In genomic region chr3:165075695-165076094, GRCh38 we compare ENCODE assay signal across 21 cellular contexts. TPM values are rescaled to one million over a fixed set of nuclear protein-coding genes. Genes with fewer than 3 reads are reported as not detected.
DNase-seq lines count a peak whose midpoint lies in the region; ATAC-seq, FAIRE-seq and TF ChIP-seq lines count a peak whose summit lies in the region.
"Had no signal": no experiment of that assay in that cellular context is flagged by ENCODE, and none has a peak within 500 bp of the region (broad histone marks: within the 10 kb centered on the region; RNA-seq: fewer than 3 reads in every experiment).

No MANE protein-coding gene starts in this region.

- in situ Hi-C loops in HepG2 (cut with HindIII; ENCODE audit: extremely low pct_ligation_motif_present, low pct_unique_long_range_greater_than_20kb), result no loop called here

- no peaks in the 10 kb centered on the region for H3K9me3 Mint-ChIP-seq in endodermal cell
- H3K9me3 Mint-ChIP-seq in T-helper 2 cell treated with Interferon-gamma antibody and Interleukin-4, amounts not matched to agents 5 μg/mL and 100 μg/mL, for 36 hours, result peaks cover 11% of the 10 kb centered on the region
- H3K9me3 Mint-ChIP-seq: GM23338 had no signal

- no peaks in the 10 kb centered on the region for H3K9me3 ChIP-seq in liver (ENCODE audit: control insufficient read depth in 4 of 4, low read length in 3 of 4)
- H3K9me3 ChIP-seq in HepG2 (ENCODE audit: low read length), result no peaks in the 10 kb centered on the region
- H3K9me3 ChIP-seq in endodermal cell (ENCODE audit: control insufficient read depth, low read length), result no peaks in the 10 kb centered on the region
- no peaks in the 10 kb centered on the region for H3K9me3 ChIP-seq in small intestine (ENCODE audit: control insufficient read depth, low read depth)
- H3K9me3 ChIP-seq: A549 had no signal

- no peak overlapping the region for H3K9ac ChIP-seq in liver (ENCODE audit: low read depth in 1 of 2, low read length in 2 of 2)
- H3K9ac ChIP-seq in HepG2 (ENCODE audit: insufficient read depth, low read depth, low read length), result no peak overlapping the region
- no peak overlapping the region for H3K9ac ChIP-seq in endodermal cell (ENCODE audit: extremely low read depth, low read length, poor library complexity, severe bottlenecking)

- H3K4me2 ChIP-seq in HepG2 (ENCODE audit: low read depth, low read length), result no peak overlapping the region
- H3K4me2 ChIP-seq: A549, GM23338 had no signal

- H3K36me3 ChIP-seq in liver (ENCODE audit: control insufficient read depth in 4 of 4, insufficient read depth in 3 of 4, low read depth in 1 of 4, low read length in 3 of 4) (no peaks in the 10 kb centered on the region), HepG2 (replicated peaks in 1 of 2; ENCODE audit: control insufficient read depth in 1 of 2, insufficient read depth in 2 of 2, low read length in 2 of 2) (no peaks in the 10 kb centered on the region), endodermal cell (ENCODE audit: control insufficient read depth, insufficient read depth, low read length) (no peaks in the 10 kb centered on the region), small intestine (ENCODE audit: control insufficient read depth in 2 of 2, insufficient read depth in 2 of 2, low read length in 2 of 2) (peaks cover 0 to 5% of the 10 kb centered on the region in 2 donors)

- H3K4me1 ChIP-seq in liver (ENCODE audit: control insufficient read depth in 4 of 4, insufficient read depth in 4 of 4, low read length in 3 of 4) (no peaks in the 10 kb centered on the region), HepG2 (ENCODE audit: insufficient read depth, low read length) (no peaks in the 10 kb centered on the region), endodermal cell (ENCODE audit: control insufficient read depth, insufficient read depth, low read length) (no peaks in the 10 kb centered on the region), small intestine (ENCODE audit: control insufficient read depth in 2 of 2, insufficient read depth in 1 of 2, low read depth in 1 of 2, low read length in 1 of 2) (no peaks in the 10 kb centered on the region)
- H3K4me1 ChIP-seq: A549, Caco-2 had no signal

- TF ChIP-seq RAD21 in liver (IDR thresholded peaks at IDR 0.05), result peak; percentile 6 to 26
- TF ChIP-seq RAD21 in HepG2 (CRISPR knock-in tag; IDR thresholded peaks at IDR 0.05), result no peak

- H3K4me1 Mint-ChIP-seq in endodermal cell, result no peaks in the 10 kb centered on the region
- H3K4me1 Mint-ChIP-seq in T-helper 2 cell treated with Interferon-gamma antibody and Interleukin-4, amounts not matched to agents 5 μg/mL and 100 μg/mL, for 36 hours (ENCODE audit: low read depth), result no peaks in the 10 kb centered on the region
- H3K4me1 Mint-ChIP-seq: GM23338 had no signal

- H2AFZ ChIP-seq in HepG2 (ENCODE audit: low read length), result no peak overlapping the region
- H2AFZ ChIP-seq: GM23338 had no signal

- WGBS in liver, result 41% methylated on average over 1 of the region's 1 CpG
- WGBS in HepG2 (ENCODE audit: low lambda C conversion rate), result 0% methylated on average over 1 of the region's 1 CpG
- WGBS in endodermal cell (ENCODE audit: insufficient coverage in 1 of 2, insufficient read length in 1 of 2), 2 experiments, result 20 to 60% methylated on average over 1 of the region's 1 CpG
- WGBS in small intestine, 3 donors, result 10 to 36% (median 35%) methylated on average over 1 of the region's 1 CpG

- TF ChIP-seq POLR2A in HepG2 (IDR thresholded peaks at IDR 0.05; ENCODE audit: insufficient read depth in 1 of 2, low read depth in 2 of 2, low read length in 2 of 2), result no peak

- intact Hi-C loops in HepG2 (cut with micrococcal nuclease; ENCODE audit: unreplicated experiment), result loop anchor here (1.0 kb wide), 1 partner anchor 110 kb away; no protein-coding TSS in a partner anchor

- no peaks in the 10 kb centered on the region for H4K20me1 ChIP-seq in HepG2 (ENCODE audit: insufficient read depth, low read length)

- no peak overlapping the region for H3K27ac ChIP-seq in liver (ENCODE audit: low read depth in 1 of 2, low read length in 2 of 2)
- H3K27ac ChIP-seq in HepG2 (ENCODE audit: extremely low read length, insufficient read depth, low read length), result no peak overlapping the region
- no peak overlapping the region for H3K27ac ChIP-seq in endodermal cell (ENCODE audit: low read depth, low read length)
- H3K27ac ChIP-seq in small intestine (ENCODE audit: low read depth in 1 of 2, low read length in 1 of 2), result peak overlapping the region in 1 of 2 donors; percentile 55
- H3K27ac ChIP-seq: 22Rv1, A549, C4-2B had no signal

- no peaks in the 10 kb centered on the region for H3K27me3 Mint-ChIP-seq in endodermal cell (ENCODE audit: insufficient read depth)
- H3K27me3 Mint-ChIP-seq in T-helper 2 cell treated with Interferon-gamma antibody and Interleukin-4, amounts not matched to agents 5 μg/mL and 100 μg/mL, for 36 hours (ENCODE audit: low read depth), result no peaks in the 10 kb centered on the region
- H3K27me3 Mint-ChIP-seq: CD4-positive, alpha-beta T cell had no signal

- no peak overlapping the region for H3K4me3 ChIP-seq in liver (ENCODE audit: low read depth in 1 of 3, low read length in 3 of 3)
- H3K4me3 ChIP-seq in HepG2 (replicated peaks in 1 of 3; ENCODE audit: insufficient read depth in 1 of 3, low read depth in 2 of 3, low read length in 3 of 3), result no peak overlapping the region
- H3K4me3 ChIP-seq in endodermal cell (ENCODE audit: low read length), result no peak overlapping the region
- H3K4me3 ChIP-seq in small intestine (ENCODE audit: low read depth in 1 of 2, low read length in 2 of 2), result peak overlapping the region in 1 of 2 donors; percentile 60
- H3K4me3 ChIP-seq: A549, GM23338 had no signal

- TF ChIP-seq CTCF in liver (IDR thresholded peaks at IDR 0.05; ENCODE audit: low read depth, low read length, missing input control) (no peak), HepG2 (CRISPR knock-in tag; IDR thresholded peaks at IDR 0.05) (no peak), endodermal cell (conservative IDR thresholded peaks at IDR 0.05) (peak; percentile 41)

- ATAC-seq in HepG2 (no peak), HG03139 (IDR thresholded peaks at IDR 0.05; ENCODE audit: unreplicated experiment) (no peak)
- ATAC-seq: A549, GM23338 had no signal

- H3K27me3 ChIP-seq in liver (ENCODE audit: control insufficient read depth in 4 of 4, insufficient read depth in 4 of 4, low read length in 3 of 4), result no peaks in the 10 kb centered on the region
- H3K27me3 ChIP-seq in HepG2 (ENCODE audit: control insufficient read depth in 1 of 2, insufficient read depth in 2 of 2, low read length in 2 of 2), result no peaks in the 10 kb centered on the region; a peak in 1 of 5 replicates
- no peaks in the 10 kb centered on the region for H3K27me3 ChIP-seq in endodermal cell (ENCODE audit: control insufficient read depth, insufficient read depth, low read length, poor library complexity, severe bottlenecking)
- no peaks in the 10 kb centered on the region for H3K27me3 ChIP-seq in small intestine (ENCODE audit: control insufficient read depth in 2 of 2, insufficient read depth in 2 of 2, low read length in 2 of 2)

- no TSS peak for BruUV-seq in HepG2 (replicated peaks; lab: Mats Ljungman, UMichigan)

- no peak overlapping the region for H3K4me3 Mint-ChIP-seq in endodermal cell
- H3K4me3 Mint-ChIP-seq in T-helper 2 cell treated with Interferon-gamma antibody and Interleukin-4, amounts not matched to agents 5 μg/mL and 100 μg/mL, for 36 hours, result no peak overlapping the region
- H3K4me3 Mint-ChIP-seq: CD4-positive, alpha-beta T cell; GM23338 had no signal

- H3K79me2 ChIP-seq in HepG2 (ENCODE audit: insufficient read depth, low read length), result no peaks in the 10 kb centered on the region

- FAIRE-seq in HepG2 (lab: Jason Lieb, UNC) (no peak), small intestine (lab: Jason Lieb, UNC) (no peak)
- FAIRE-seq: A549, D721Med, G401.6, GM12892, GM18507, H54 had no signal

- no peak overlapping the region for H3K27ac Mint-ChIP-seq in endodermal cell
- H3K27ac Mint-ChIP-seq in T-helper 2 cell treated with Interferon-gamma antibody and Interleukin-4, amounts not matched to agents 5 μg/mL and 100 μg/mL, for 36 hours, result no peak overlapping the region
- H3K27ac Mint-ChIP-seq: CD4-positive, alpha-beta T cell; GM23338 had no signal

- TF ChIP-seq EP300 in HepG2 (IDR thresholded peaks at IDR 0.05; ENCODE audit: low read depth in 2 of 2, low read length in 2 of 2) (no peak), HepG2 (CRISPR knock-in tag; IDR thresholded peaks at IDR 0.05; ENCODE audit: borderline replicate concordance) (no peak)

- H3K36me3 Mint-ChIP-seq in endodermal cell (ENCODE audit: low read depth), result no peaks in the 10 kb centered on the region
- no peaks in the 10 kb centered on the region for H3K36me3 Mint-ChIP-seq in T-helper 2 cell treated with Interferon-gamma antibody and Interleukin-4, amounts not matched to agents 5 μg/mL and 100 μg/mL, for 36 hours (ENCODE audit: low read depth)

- CTCF ChIA-PET in HepG2 (lab: Yijun Ruan, JAX; ENCODE audit: low intra/inter-chr PET ratio, low total read pairs), result interaction anchor here (1.7 kb wide), 1 partner anchor 110 kb away, joined by 5 read pairs; no protein-coding TSS in a partner anchor

- POLR2A ChIA-PET in HepG2 (lab: Yijun Ruan, JAX), result no interaction called here

- DNase-seq in HepG2 (ENCODE audit: low spot score) (no peak), endodermal cell (no peak), small intestine (peak; percentile 56), GF-D8 (lab: John Stamatoyannopoulos, UW) (no peak)
- DNase-seq in T-helper 2 cell treated with Interferon-gamma antibody and Interleukin-4, amounts not matched to agents 5 μg/mL and 100 μg/mL, for 36 hours (ENCODE audit: low spot score), result no peak
- DNase-seq: AML-193; Caco-2; CD4-positive, alpha-beta T cell; HCEC 1CT had no signal

RNA-seq across cellular contexts. Expression of gene SI, which starts 2.6 kb away (rescaled TPM):
- not detected for total RNA-seq in liver
- not detected for polyA plus RNA-seq in liver
- not detected in 2 replicates for total RNA-seq in HepG2 (2016; rRNA removed; fragmentation: Illumina TruSeq; extraction: Trizol)
- not detected in 2 replicates for total RNA-seq in HepG2 (2016; cell fraction: cytosol; rRNA removed; fragmentation: Illumina TruSeq; extraction: Trizol; ENCODE audit: low read depth)
- total RNA-seq in HepG2 (2016; cell fraction: insoluble cytoplasmic fraction; rRNA removed; fragmentation: Illumina TruSeq; extraction: Trizol), result not detected in 2 replicates
- total RNA-seq in HepG2 (2016; cell fraction: membrane; rRNA removed; fragmentation: Illumina TruSeq; extraction: Trizol), result not detected in 2 replicates
- not detected in 2 replicates for total RNA-seq in HepG2 (2016; cell fraction: nucleus; rRNA removed; fragmentation: Illumina TruSeq; extraction: Trizol)
- polyA plus RNA-seq in HepG2 (2011; rRNA removed), result not detected in 2 replicates
- not detected in 2 replicates for polyA plus RNA-seq in HepG2 (2011; cell fraction: cytosol; rRNA removed)
- polyA plus RNA-seq in HepG2 (2011; cell fraction: nucleus; rRNA removed), result not detected in 2 replicates
- polyA plus RNA-seq in HepG2 (2012), result not detected in 2 replicates
- not detected in 2 replicates for polyA plus RNA-seq in HepG2 (2016; cell fraction: cytosol; fragmentation: Illumina TruSeq; extraction: Trizol; ENCODE audit: low read depth)
- not detected in 2 replicates for polyA plus RNA-seq in HepG2 (2016; cell fraction: insoluble cytoplasmic fraction; fragmentation: Illumina TruSeq; extraction: Trizol; ENCODE audit: low read depth)
- polyA plus RNA-seq in HepG2 (2016; cell fraction: membrane; fragmentation: Illumina TruSeq; extraction: Trizol; ENCODE audit: low read depth), result not detected in 2 replicates
- not detected in 2 replicates for polyA plus RNA-seq in HepG2 (2016; cell fraction: nucleus; fragmentation: Illumina TruSeq; extraction: Trizol; ENCODE audit: insufficient read depth, low read depth)
- not detected in 2 replicates for polyA minus RNA-seq in HepG2 (2011; rRNA and poly(A)+ RNA removed; ENCODE audit: low replicate concordance)
- not detected in 2 replicates for polyA minus RNA-seq in HepG2 (2011; cell fraction: cytosol; rRNA and poly(A)+ RNA removed)
- not detected in 2 replicates for polyA minus RNA-seq in HepG2 (2011; cell fraction: nucleus; rRNA and poly(A)+ RNA removed)
- total RNA-seq in endodermal cell, result not detected
- not detected for polyA plus RNA-seq in endodermal cell (2013, experiment 1 of 2)
- not detected for polyA plus RNA-seq in endodermal cell (2013, experiment 2 of 2)
- polyA plus RNA-seq in small intestine, result 100 to 1,000 TPM; 156 to 199 (median 185) TPM
- total RNA-seq: CD4-positive, alpha-beta T cell; GM23338 had no signal
- polyA plus RNA-seq: A549, BJ, GM23338 had no signal
